Comparison of ENCODE assay signal across 1 cellular context in genomic region chr16:21026846-21027245, GRCh38.
TF ChIP-seq lines count a peak whose summit lies in the region.

No MANE protein-coding gene starts in this region.

TF ChIP-seq in K562, 482 proteins besides CTCF, POLR2A, EP300 and RAD21 (continued from another document):
- TF ChIP-seq ZNF318 (IDR thresholded peaks at IDR 0.05; ENCODE audit: borderline replicate concordance in 1 of 2, low read depth in 1 of 2): no peak
- TF ChIP-seq CUX1 (CRISPR knock-in tag; IDR thresholded peaks at IDR 0.05): no peak
- no peak for TF ChIP-seq RB1 (IDR thresholded peaks at IDR 0.05; ENCODE audit: low read depth)
- TF ChIP-seq L3MBTL2 (IDR thresholded peaks at IDR 0.05): no peak
- TF ChIP-seq ZNF311 (CRISPR knock-in tag; IDR thresholded peaks at IDR 0.05): no peak
- TF ChIP-seq FOXK2 (conservative IDR thresholded peaks at IDR 0.05 in 1 of 2, IDR thresholded peaks at IDR 0.05 in 1 of 2; ENCODE audit: low read depth in 2 of 2): no peak
- TF ChIP-seq ZBTB34 (CRISPR knock-in tag; IDR thresholded peaks at IDR 0.05): no peak
- TF ChIP-seq MBD2 (IDR thresholded peaks at IDR 0.05; ENCODE audit: borderline replicate concordance, low read depth): no peak
